Comparison of ENCODE assay signal across 9 cellular contexts in the genomic region with DNA sequence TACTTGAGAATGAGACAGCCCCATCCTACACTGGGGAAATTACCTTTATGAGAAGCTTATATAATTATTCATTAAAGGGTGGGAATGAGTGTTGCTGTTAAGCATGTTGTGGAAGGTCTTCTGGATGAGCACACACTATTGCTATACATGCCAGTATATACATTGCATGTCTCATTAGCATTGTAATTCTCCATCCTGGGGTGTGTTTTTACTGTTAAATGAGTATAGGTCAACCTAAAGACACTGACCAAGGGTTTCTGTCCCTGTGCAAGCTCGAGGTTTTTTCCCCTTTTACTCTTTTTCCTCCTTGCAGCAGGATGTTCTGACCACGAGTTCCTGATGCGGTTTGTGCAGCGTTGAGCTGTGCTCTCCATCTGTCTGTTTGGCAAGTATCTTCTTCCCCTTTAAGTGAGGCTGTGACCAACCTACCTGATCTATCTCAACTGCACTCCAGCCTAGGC. TPM values are rescaled to one million over a fixed set of nuclear protein-coding genes. Genes with fewer than 3 reads are reported as not detected.
DNase-seq lines count a peak whose midpoint lies in the region; ATAC-seq lines count a peak whose summit lies in the region.
"Had no signal": no experiment of that assay in that cellular context is flagged by ENCODE, and none has a peak within 500 bp of the region (broad histone marks: within the 10 kb centered on the region; RNA-seq: fewer than 3 reads in every experiment).

No MANE protein-coding gene starts in this region.

- H3K4me3 Mint-ChIP-seq in CD8-positive, alpha-beta memory T cell = peak overlapping the region in 6 of 7 donors; percentile 36 to 70 (median 66)
- peak overlapping the region; percentile 17 to 81 (median 27) for H3K4me3 Mint-ChIP-seq in IgD-negative memory B cell
- peak overlapping the region; percentile 9 for H3K4me3 Mint-ChIP-seq in activated naive CD8-positive, alpha-beta T cell treated with anti-CD3 and anti-CD28 coated beads, Interleukin-2, amount 50 U/mL, for 24 hours

- no peaks in the 10 kb centered on the region for H3K9me3 ChIP-seq in CD8-positive, alpha-beta memory T cell (ENCODE audit: low read length)
- H3K9me3 ChIP-seq: SJCRH30 had no signal

- peaks cover 5% of the 10 kb centered on the region for H3K36me3 ChIP-seq in CD8-positive, alpha-beta memory T cell (ENCODE audit: insufficient read depth, low read length)
- H3K36me3 ChIP-seq in H7 (replicated peaks; ENCODE audit: control insufficient read depth, insufficient read depth, low read length) = peaks cover 5% of the 10 kb centered on the region

- H3K9me3 Mint-ChIP-seq in CD8-positive, alpha-beta memory T cell = no peaks in the 10 kb centered on the region
- peaks cover 0 to 2% (median 0%) of the 10 kb centered on the region in 3 donors for H3K9me3 Mint-ChIP-seq in IgD-negative memory B cell
- H3K9me3 Mint-ChIP-seq in activated naive CD8-positive, alpha-beta T cell treated with anti-CD3 and anti-CD28 coated beads, Interleukin-2, amount 50 U/mL, for 24 hours = no peaks in the 10 kb centered on the region

- peaks cover 14 to 25% (median 20%) of the 10 kb centered on the region in 3 donors for H3K4me1 Mint-ChIP-seq in CD8-positive, alpha-beta memory T cell
- peaks cover 14 to 15% (median 15%) of the 10 kb centered on the region in 3 donors for H3K4me1 Mint-ChIP-seq in IgD-negative memory B cell
- H3K4me1 Mint-ChIP-seq in activated naive CD8-positive, alpha-beta T cell treated with anti-CD3 and anti-CD28 coated beads, Interleukin-2, amount 50 U/mL, for 24 hours = peaks cover 23% of the 10 kb centered on the region

- peaks cover 11% of the 10 kb centered on the region for H3K4me1 ChIP-seq in CD8-positive, alpha-beta memory T cell (ENCODE audit: insufficient read depth, low read length)
- H3K4me1 ChIP-seq: SJCRH30 had no signal

- no peak overlapping the region for H3K27ac ChIP-seq in CD8-positive, alpha-beta memory T cell (ENCODE audit: low read depth, low read length)
- H3K27ac ChIP-seq: SJCRH30 had no signal

- DNase-seq in CD8-positive, alpha-beta memory T cell = no peak
- DNase-seq in activated naive CD8-positive, alpha-beta T cell treated with anti-CD3 and anti-CD28 coated beads, Interleukin-2, amount 50 U/mL, for 24 hours = peak; percentile 30
- DNase-seq in NCI-H524 treated with DMSO at 0.1 percent for 48 hours (lab: John Stamatoyannopoulos, UW) (no peak), H7 (no peak)
- no peak for DNase-seq in activated CD4-positive, CD25-positive, alpha-beta regulatory T cell treated with anti-CD3 and anti-CD28 coated beads, Interleukin-2, amount 50 U/mL, for 72 hours
- DNase-seq: SJCRH30 had no signal

- CTCF ChIA-PET in CD8-positive, alpha-beta memory T cell (lab: Charles Lee) = interaction anchor here (1.0 to 3.4 kb wide), 5 partner anchors 9 to 119 kb away, joined by 3 to 17 read pairs (median 4); no protein-coding TSS in a partner anchor

- H3K27me3 ChIP-seq in CD8-positive, alpha-beta memory T cell (ENCODE audit: insufficient read depth, low read length, poor library complexity, severe bottlenecking) = no peaks in the 10 kb centered on the region
- no peaks in the 10 kb centered on the region for H3K27me3 ChIP-seq in H7 (ENCODE audit: control insufficient read depth, insufficient read depth, low read length)
- H3K27me3 ChIP-seq: SJCRH30 had no signal

- ATAC-seq in GM19395 (IDR thresholded peaks at IDR 0.05; ENCODE audit: unreplicated experiment) = peak; percentile 86
- peak; percentile 96 for ATAC-seq in activated naive CD8-positive, alpha-beta T cell treated with anti-CD3 and anti-CD28 coated beads, Interleukin-2, amount 50 U/mL, for 24 hours
- ATAC-seq in HG03469 (IDR thresholded peaks at IDR 0.05; ENCODE audit: unreplicated experiment) = no peak

- no peaks in the 10 kb centered on the region for H3K27me3 Mint-ChIP-seq in CD8-positive, alpha-beta memory T cell
- H3K27me3 Mint-ChIP-seq in IgD-negative memory B cell = no peaks in the 10 kb centered on the region
- no peaks in the 10 kb centered on the region for H3K27me3 Mint-ChIP-seq in activated naive CD8-positive, alpha-beta T cell treated with anti-CD3 and anti-CD28 coated beads, Interleukin-2, amount 50 U/mL, for 24 hours

- POLR2A ChIA-PET in CD8-positive, alpha-beta memory T cell (lab: Charles Lee) = interaction anchor here (1.5 kb wide), 1 partner anchor 31 kb away, joined by 9 read pairs; no protein-coding TSS in a partner anchor

- peaks cover 0 to 5% (median 4%) of the 10 kb centered on the region in 3 donors for H3K36me3 Mint-ChIP-seq in CD8-positive, alpha-beta memory T cell
- peaks cover 5% of the 10 kb centered on the region for H3K36me3 Mint-ChIP-seq in IgD-negative memory B cell
- peaks cover 11% of the 10 kb centered on the region for H3K36me3 Mint-ChIP-seq in activated naive CD8-positive, alpha-beta T cell treated with anti-CD3 and anti-CD28 coated beads, Interleukin-2, amount 50 U/mL, for 24 hours (ENCODE audit: low read depth)

- peak overlapping the region in 6 of 8 donors; percentile 42 to 80 (median 68) for H3K27ac Mint-ChIP-seq in CD8-positive, alpha-beta memory T cell
- H3K27ac Mint-ChIP-seq in IgD-negative memory B cell = no peak overlapping the region
- no peak overlapping the region for H3K27ac Mint-ChIP-seq in activated naive CD8-positive, alpha-beta T cell treated with anti-CD3 and anti-CD28 coated beads, Interleukin-2, amount 50 U/mL, for 24 hours

- no peak overlapping the region for H3K4me3 ChIP-seq in CD8-positive, alpha-beta memory T cell (ENCODE audit: low read length)
- H3K4me3 ChIP-seq in H7 (ENCODE audit: insufficient read depth, low read depth, low read length) = no peak overlapping the region
- H3K4me3 ChIP-seq: SJCRH30 had no signal

RNA-seq across cellular contexts. Expression of gene IVD, which starts 7.2 kb away (rescaled TPM):
- 10 to 100 TPM; 68.5 to 80.1 TPM for total RNA-seq in CD8-positive, alpha-beta memory T cell
- 56.0 TPM for polyA plus RNA-seq in CD8-positive, alpha-beta memory T cell
- 55.5 TPM for polyA plus RNA-seq in IgD-negative memory B cell
- total RNA-seq in H7 (2014; rRNA removed; shearing (Covaris generic)) = 28.6 and 31.4 TPM in 2 replicates

RNA-seq across cellular contexts. Expression of gene KNSTRN, which starts 15.9 kb away (rescaled TPM):
- total RNA-seq in CD8-positive, alpha-beta memory T cell = 10 to 100 TPM; 42.8 to 49.9 TPM
- polyA plus RNA-seq in CD8-positive, alpha-beta memory T cell = 3.6 TPM
- polyA plus RNA-seq in IgD-negative memory B cell = 4.6 TPM
- total RNA-seq in H7 (2014; rRNA removed; shearing (Covaris generic)) = 72.2 and 104 TPM in 2 replicates

RNA-seq across cellular contexts. Expression of gene DISP2, which starts 40.4 kb away (rescaled TPM):
- total RNA-seq in CD8-positive, alpha-beta memory T cell = 1 to 10 TPM in 1 of 2 experiments, under 1 TPM in 1; 0.18 to 1.1 TPM
- polyA plus RNA-seq in CD8-positive, alpha-beta memory T cell = 1.1 TPM
- 0.19 TPM for polyA plus RNA-seq in IgD-negative memory B cell
- 0.04 and 0.52 TPM in 2 replicates for total RNA-seq in H7 (2014; rRNA removed; shearing (Covaris generic))

RNA-seq across cellular contexts. Expression of gene BAHD1, which starts 42.3 kb away (rescaled TPM):
- total RNA-seq in CD8-positive, alpha-beta memory T cell = 10 to 100 TPM; 23.6 to 24.9 TPM
- 4.1 TPM for polyA plus RNA-seq in CD8-positive, alpha-beta memory T cell
- polyA plus RNA-seq in IgD-negative memory B cell = 2.3 TPM
- total RNA-seq in H7 (2014; rRNA removed; shearing (Covaris generic)) = 45.7 and 47.4 TPM in 2 replicates

RNA-seq across cellular contexts. Expression of gene PHGR1, which starts 47.6 kb away (rescaled TPM):
- not detected for total RNA-seq in CD8-positive, alpha-beta memory T cell
- polyA plus RNA-seq in CD8-positive, alpha-beta memory T cell = not detected
- not detected for polyA plus RNA-seq in IgD-negative memory B cell
- not detected in 2 replicates for total RNA-seq in H7 (2014; rRNA removed; shearing (Covaris generic))
- total RNA-seq: SJCRH30 had no signal

Comparison
In these comparisons a context has a peak if more than half of its experiments do, and no peak if none do; other contexts are left out.
1. H3K27ac Mint-ChIP-seq: peak in CD8-positive, alpha-beta memory T cell (6 of 8); none in IgD-negative memory B cell (0 of 3) and activated naive CD8-positive, alpha-beta T cell treated with anti-CD3 and anti-CD28 coated beads, Interleukin-2, amount 50 U/mL, for 24 hours (single experiment).
2. H3K4me3 Mint-ChIP-seq: peak in every context shown above with its lines; median percentile 66 in CD8-positive, alpha-beta memory T cell; 27 in IgD-negative memory B cell; 9 in activated naive CD8-positive, alpha-beta T cell treated with anti-CD3 and anti-CD28 coated beads, Interleukin-2, amount 50 U/mL, for 24 hours.